Comparison of ENCODE assay signal across 4 cellular contexts in the genomic region with DNA sequence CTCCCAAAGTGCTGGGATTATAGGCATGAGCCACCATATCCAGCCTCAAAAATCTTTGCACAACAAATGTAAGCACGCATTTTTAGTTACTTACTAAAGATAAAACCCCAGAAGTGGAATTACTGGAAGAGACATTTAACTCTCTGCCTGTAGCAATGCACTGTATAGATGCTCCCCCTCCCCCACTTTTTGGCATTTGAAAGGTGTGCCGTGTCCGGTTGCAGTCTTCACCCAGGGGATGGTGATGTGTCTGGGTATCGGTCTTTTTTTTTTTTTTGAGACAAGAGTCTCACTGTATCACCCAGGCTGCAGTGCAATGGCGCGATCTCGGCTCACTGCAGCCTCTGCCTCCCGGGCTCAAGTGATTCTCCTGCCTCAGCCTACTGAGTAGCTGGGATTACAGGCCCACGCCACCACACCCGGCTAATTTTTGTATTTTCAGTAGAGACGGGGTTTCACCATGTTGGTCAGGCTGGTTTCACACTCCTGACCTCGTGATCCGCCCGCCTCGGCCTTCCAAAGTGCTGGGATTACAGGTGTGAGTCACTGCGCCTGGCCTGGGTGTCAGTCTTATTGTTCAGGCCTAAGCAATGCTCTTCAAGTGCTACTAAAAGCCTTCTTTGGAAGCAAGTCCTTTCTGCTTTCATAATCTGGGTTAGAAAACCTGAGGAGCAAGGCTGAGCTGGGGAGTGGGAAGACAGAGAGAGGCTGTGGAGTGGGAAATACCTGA. TPM values are rescaled to one million over a fixed set of nuclear protein-coding genes. Genes with fewer than 3 reads are reported as not detected.
"Had no signal": no experiment of that assay in that cellular context is flagged by ENCODE, and none has a peak within 500 bp of the region (broad histone marks: within the 10 kb centered on the region; RNA-seq: fewer than 3 reads in every experiment).

No MANE protein-coding gene starts in this region.

RNA-seq across cellular contexts. Expression of a gene that starts 23.0 kb away (rescaled TPM):
- total RNA-seq: Peyer's patch, Right ventricle myocardium inferior, RPMI7951 had no signal
- polyA plus RNA-seq: IMR-90 had no signal
